22 cellular contexts compared by ENCODE assay signal in the genomic region with DNA sequence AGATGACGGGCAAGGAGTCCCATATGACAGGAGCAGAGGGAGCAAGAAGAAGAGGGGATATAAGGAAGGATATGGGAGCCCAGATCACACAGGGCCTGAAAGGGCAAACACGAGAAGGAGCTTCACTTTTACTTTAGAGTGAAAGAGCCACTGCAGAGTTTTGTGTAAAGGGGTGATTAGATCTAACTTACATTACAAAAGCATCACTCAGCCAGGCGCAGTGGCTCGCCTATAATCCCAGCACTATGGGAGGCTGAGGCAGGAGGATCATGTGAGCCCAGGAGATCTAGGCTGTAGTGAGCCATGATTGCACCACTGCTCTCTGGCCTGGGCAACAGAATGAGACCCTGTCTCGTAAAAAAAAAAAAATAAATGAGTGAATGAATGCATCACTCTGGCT.
"Had no signal": no experiment of that assay in that cellular context is flagged by ENCODE, and none has a peak within 500 bp of the region (broad histone marks: within the 10 kb centered on the region; RNA-seq: fewer than 3 reads in every experiment).

No MANE protein-coding gene starts in this region.

- H3K4me1 ChIP-seq: left ventricle myocardium inferior had no signal

- H3K36me3 Mint-ChIP-seq: natural killer cell; stimulated activated effector memory CD8-positive, alpha-beta T cell treated with anti-CD3 and anti-CD28 coated beads, Interleukin-12 subunit alpha, Interleukin-12 subunit beta, amount 100 ng/mL, for 72 hours had no signal

- H3K27ac Mint-ChIP-seq: mesothelial cell of epicardium; naive B cell; natural killer cell; nephron progenitor cell; progenitor cell of endocrine pancreas; stimulated activated effector memory CD8-positive, alpha-beta T cell treated with anti-CD3 and anti-CD28 coated beads, Interleukin-12 subunit alpha, Interleukin-12 subunit beta, amount 100 ng/mL, for 72 hours; stimulated activated naive CD8-positive, alpha-beta T cell treated with anti-CD3 and anti-CD28 coated beads, Interleukin-15, Interleukin-2, amounts not matched to agents 100 ng/mL and 50 ng/mL, for 24 hours had no signal

- ATAC-seq: natural killer cell; right cardiac atrium; sciatic nerve; stimulated activated effector memory CD8-positive, alpha-beta T cell treated with anti-CD3 and anti-CD28 coated beads, Interleukin-12 subunit alpha, Interleukin-12 subunit beta, amount 100 ng/mL, for 72 hours; upper lobe of right lung had no signal

- H3K27me3 Mint-ChIP-seq: naive B cell; progenitor cell of endocrine pancreas; stimulated activated naive CD8-positive, alpha-beta T cell treated with anti-CD3 and anti-CD28 coated beads, Interleukin-15, Interleukin-2, amounts not matched to agents 100 ng/mL and 50 ng/mL, for 24 hours had no signal

- H3K9me3 ChIP-seq: ovary, thoracic aorta, upper lobe of right lung had no signal

- H3K27ac ChIP-seq: left ventricle myocardium inferior, ovary, skin epidermis, suprapubic skin, thoracic aorta, tibial artery, upper lobe of right lung had no signal

- DNase-seq: hypothalamus; islet precursor cell; left ventricle myocardium inferior; mesendoderm; naive B cell; natural killer cell; nephron progenitor cell; ovary; right cardiac atrium; stimulated activated CD4-positive, alpha-beta T cell treated with anti-CD3 and anti-CD28 coated beads, Interleukin-4, amount 100 ng/mL, for 24 hours; stimulated activated naive CD4-positive, alpha-beta T cell; tibial artery; upper lobe of right lung had no signal

- H3K9me3 Mint-ChIP-seq: natural killer cell had no signal

- H3K36me3 ChIP-seq: left ventricle myocardium inferior, ovary, thoracic aorta, upper lobe of right lung had no signal

- H3K4me3 Mint-ChIP-seq: mesothelial cell of epicardium; naive B cell; natural killer cell; nephron progenitor cell; stimulated activated effector memory CD8-positive, alpha-beta T cell treated with anti-CD3 and anti-CD28 coated beads, Interleukin-12 subunit alpha, Interleukin-12 subunit beta, amount 100 ng/mL, for 72 hours; stimulated activated naive CD8-positive, alpha-beta T cell treated with anti-CD3 and anti-CD28 coated beads, Interleukin-15, Interleukin-2, amounts not matched to agents 100 ng/mL and 50 ng/mL, for 24 hours had no signal

- H3K27me3 ChIP-seq: ovary, suprapubic skin, tibial artery, upper lobe of right lung had no signal

- H3K4me1 Mint-ChIP-seq: naive B cell had no signal

- H3K4me3 ChIP-seq: left ventricle myocardium inferior, lung, ovary, skin epidermis, suprapubic skin, thoracic aorta, tibial artery, upper lobe of right lung had no signal
